ENCODE assay signal across 21 cellular contexts in genomic region chr11:114397349-114397982, GRCh38. TPM values are rescaled to one million over a fixed set of nuclear protein-coding genes. Genes with fewer than 3 reads are reported as not detected.
DNase-seq lines count a peak whose midpoint lies in the region; ATAC-seq, FAIRE-seq and TF ChIP-seq lines count a peak whose summit lies in the region.
"Had no signal": no experiment of that assay in that cellular context is flagged by ENCODE, and none has a peak within 500 bp of the region (broad histone marks: within the 10 kb centered on the region; RNA-seq: fewer than 3 reads in every experiment).

No MANE protein-coding gene starts in this region.

- TF ChIP-seq POLR2A in HepG2 (IDR thresholded peaks at IDR 0.05; ENCODE audit: insufficient read depth in 1 of 2, low read depth in 2 of 2, low read length in 2 of 2) (no peak), right lobe of liver (IDR thresholded peaks at IDR 0.05) (no peak)

- H3K27ac ChIP-seq in HepG2 (ENCODE audit: extremely low read length, insufficient read depth, low read length) (no peak overlapping the region), right lobe of liver (no peak overlapping the region)
- H3K27ac ChIP-seq: ascending aorta, gastrocnemius medialis, HL-60, RWPE1 had no signal

- TF ChIP-seq CTCF in HepG2 (CRISPR knock-in tag; IDR thresholded peaks at IDR 0.05) (no peak), right lobe of liver (IDR thresholded peaks at IDR 0.05) (no peak)

- 73% methylated on average over 2 of the region's 2 CpGs for WGBS in HepG2 (ENCODE audit: low lambda C conversion rate)
- 96% methylated on average over 2 of the region's 2 CpGs for WGBS in right lobe of liver (ENCODE audit: insufficient coverage, low coverage, low lambda C conversion rate, missing lambda C conversion rate)

- H3K36me3 ChIP-seq in HepG2 (replicated peaks in 1 of 2; ENCODE audit: control insufficient read depth in 1 of 2, insufficient read depth in 2 of 2, low read length in 2 of 2) (no peaks in the 10 kb centered on the region), right lobe of liver (no peaks in the 10 kb centered on the region)
- H3K36me3 ChIP-seq: ascending aorta, gastrocnemius medialis had no signal

- H3K4me3 ChIP-seq in HepG2 (replicated peaks in 1 of 3; ENCODE audit: insufficient read depth in 1 of 3, low read depth in 2 of 3, low read length in 3 of 3) (no peak overlapping the region), right lobe of liver (no peak overlapping the region)
- H3K4me3 ChIP-seq: ascending aorta, gastrocnemius medialis had no signal

- intact Hi-C loops in HepG2 (cut with micrococcal nuclease; ENCODE audit: unreplicated experiment): no loop called here
- intact Hi-C loops in right lobe of liver (cut with DNase I): no loop called here

- in situ Hi-C loops in HepG2 (cut with HindIII; ENCODE audit: extremely low pct_ligation_motif_present, low pct_unique_long_range_greater_than_20kb): no loop called here
- in situ Hi-C loops in SK-MEL-5 (cut with HindIII; ENCODE audit: low pct_unique_long_range_greater_than_20kb, low sequenced_read_pairs): no loop called here

- peaks cover 34% of the 10 kb centered on the region for H3K79me2 ChIP-seq in HepG2 (ENCODE audit: insufficient read depth, low read length)

- POLR2A ChIA-PET in HepG2 (lab: Yijun Ruan, JAX): no interaction called here

- no peak for TF ChIP-seq RAD21 in HepG2 (CRISPR knock-in tag; IDR thresholded peaks at IDR 0.05)

- H3K9me3 ChIP-seq in HepG2 (ENCODE audit: low read length) (no peaks in the 10 kb centered on the region), right lobe of liver (no peaks in the 10 kb centered on the region)
- H3K9me3 ChIP-seq: ascending aorta, gastrocnemius medialis had no signal

- H3K4me1 ChIP-seq in HepG2 (ENCODE audit: insufficient read depth, low read length) (peaks cover 38% of the 10 kb centered on the region), right lobe of liver (peaks cover 0 to 34% (median 6%) of the 10 kb centered on the region in 4 donors)

- DNase-seq in HepG2 (ENCODE audit: low spot score) (no peak), right lobe of liver (no peak), SK-MEL-5 (ENCODE audit: low read depth, low spot score) (peak; percentile 83), left kidney (ENCODE audit: low read depth, low spot score) (peak; percentile 17), NCI-H1105 (lab: John Stamatoyannopoulos, UW) (no peak), activated gamma-delta T cell (lab: John Stamatoyannopoulos, UW) (no peak), ureter (ENCODE audit: low spot score) (no peak), RPMI8226 (no peak)
- DNase-seq: activated CD4-positive, alpha-beta T cell treated with anti-CD3 and anti-CD28 coated beads for 48 hours; activated gamma-delta T cell treated with Interleukin-2 at 50 U/mL for 16 hours; gastrocnemius medialis; H7; left cardiac atrium; NCI-H1048; NCI-H2107; NCI-H526 treated with DMSO at 0.1 percent for 48 hours; stimulated activated CD4-positive, alpha-beta T cell treated with anti-CD3 and anti-CD28 coated beads, Interleukin-12 subunit alpha, Interleukin-12 subunit beta, amount 100 ng/mL, for 4 hours had no signal

- no peak overlapping the region for H3K9ac ChIP-seq in HepG2 (ENCODE audit: insufficient read depth, low read depth, low read length)

- CTCF ChIA-PET in HepG2 (lab: Yijun Ruan, JAX; ENCODE audit: low intra/inter-chr PET ratio, low total read pairs): no interaction called here

- H3K4me2 ChIP-seq in HepG2 (ENCODE audit: low read depth, low read length): no peak overlapping the region

- TF ChIP-seq EP300 in HepG2 (IDR thresholded peaks at IDR 0.05; ENCODE audit: low read depth in 2 of 2, low read length in 2 of 2) (no peak), HepG2 (CRISPR knock-in tag; IDR thresholded peaks at IDR 0.05; ENCODE audit: borderline replicate concordance) (no peak)

- FAIRE-seq in HepG2 (lab: Jason Lieb, UNC): no peak
- FAIRE-seq: TTC549 had no signal

- H3K27me3 ChIP-seq in HepG2 (ENCODE audit: control insufficient read depth in 1 of 2, insufficient read depth in 2 of 2, low read length in 2 of 2) (peaks cover 0 to 3% of the 10 kb centered on the region in 2 experiments; a peak in 1 of 5 replicates), right lobe of liver (no peaks in the 10 kb centered on the region)
- H3K27me3 ChIP-seq: ascending aorta, gastrocnemius medialis had no signal

- ATAC-seq in HepG2 (no peak), right lobe of liver (no peak)
- ATAC-seq: gastrocnemius medialis, left cardiac atrium had no signal

- no TSS peak for BruUV-seq in HepG2 (replicated peaks; lab: Mats Ljungman, UMichigan)

- no peak overlapping the region for H2AFZ ChIP-seq in HepG2 (ENCODE audit: low read length)

- H4K20me1 ChIP-seq in HepG2 (ENCODE audit: insufficient read depth, low read length): no peaks in the 10 kb centered on the region

RNA-seq across cellular contexts. Expression of gene C11orf71, which starts 2.8 kb away (rescaled TPM):
- total RNA-seq in HepG2 (2016; rRNA removed; fragmentation: Illumina TruSeq; extraction: Trizol) (7.1 and 9.4 TPM in 2 replicates), right lobe of liver (10 to 100 TPM in 3 of 6 experiments, 1 to 10 TPM in 3; 4.9 to 13.4 (median 8.6) TPM), ureter (10.7 TPM)
- 7.4 and 8.2 TPM in 2 replicates for total RNA-seq in HepG2 (2016; cell fraction: cytosol; rRNA removed; fragmentation: Illumina TruSeq; extraction: Trizol; ENCODE audit: low read depth)
- total RNA-seq in HepG2 (2016; cell fraction: insoluble cytoplasmic fraction; rRNA removed; fragmentation: Illumina TruSeq; extraction: Trizol): 8.0 and 8.3 TPM in 2 replicates
- total RNA-seq in HepG2 (2016; cell fraction: membrane; rRNA removed; fragmentation: Illumina TruSeq; extraction: Trizol): 11.7 and 12.3 TPM in 2 replicates
- total RNA-seq in HepG2 (2016; cell fraction: nucleus; rRNA removed; fragmentation: Illumina TruSeq; extraction: Trizol): 8.5 and 9.0 TPM in 2 replicates
- polyA plus RNA-seq in HepG2 (2011; rRNA removed): 7.8 and 9.4 TPM in 2 replicates
- 7.8 and 8.4 TPM in 2 replicates for polyA plus RNA-seq in HepG2 (2011; cell fraction: cytosol; rRNA removed)
- 7.5 and 8.0 TPM in 2 replicates for polyA plus RNA-seq in HepG2 (2011; cell fraction: nucleus; rRNA removed)
- 5.8 and 8.7 TPM in 2 replicates for polyA plus RNA-seq in HepG2 (2012)
- polyA plus RNA-seq in HepG2 (2016; cell fraction: cytosol; fragmentation: Illumina TruSeq; extraction: Trizol; ENCODE audit: low read depth): 10.7 and 11.4 TPM in 2 replicates
- polyA plus RNA-seq in HepG2 (2016; cell fraction: insoluble cytoplasmic fraction; fragmentation: Illumina TruSeq; extraction: Trizol; ENCODE audit: low read depth): 9.7 and 10.3 TPM in 2 replicates
- polyA plus RNA-seq in HepG2 (2016; cell fraction: membrane; fragmentation: Illumina TruSeq; extraction: Trizol; ENCODE audit: low read depth): 12.3 and 13.4 TPM in 2 replicates
- 9.5 and 9.6 TPM in 2 replicates for polyA plus RNA-seq in HepG2 (2016; cell fraction: nucleus; fragmentation: Illumina TruSeq; extraction: Trizol; ENCODE audit: insufficient read depth, low read depth)
- polyA minus RNA-seq in HepG2 (2011; rRNA and poly(A)+ RNA removed; ENCODE audit: low replicate concordance): 7.3 and 8.6 TPM in 2 replicates
- polyA minus RNA-seq in HepG2 (2011; cell fraction: cytosol; rRNA and poly(A)+ RNA removed): 2.4 and 3.7 TPM in 2 replicates
- polyA minus RNA-seq in HepG2 (2011; cell fraction: nucleus; rRNA and poly(A)+ RNA removed): 14.7 and 15.8 TPM in 2 replicates
- 7.9 and 8.7 TPM in 2 replicates for total RNA-seq in SK-MEL-5 (2014; rRNA removed; shearing (Covaris generic))
- polyA plus RNA-seq in SK-MEL-5 (2015; cell fraction: cytosol; rRNA removed): 6.7 and 7.1 TPM in 2 replicates
- 16.7 and 25.2 TPM in 2 replicates for polyA plus RNA-seq in SK-MEL-5 (2015; cell fraction: nucleus; rRNA removed)

RNA-seq across cellular contexts. Expression of gene RBM7, which starts 3.0 kb away (rescaled TPM):
- total RNA-seq in HepG2 (2016; rRNA removed; fragmentation: Illumina TruSeq; extraction: Trizol) (30.5 and 52.6 TPM in 2 replicates), right lobe of liver (10 to 100 TPM; 10.5 to 27.3 (median 15.3) TPM), ureter (29.2 TPM)
- total RNA-seq in HepG2 (2016; cell fraction: cytosol; rRNA removed; fragmentation: Illumina TruSeq; extraction: Trizol; ENCODE audit: low read depth): 10.4 and 12.4 TPM in 2 replicates
- 30.6 and 50.0 TPM in 2 replicates for total RNA-seq in HepG2 (2016; cell fraction: insoluble cytoplasmic fraction; rRNA removed; fragmentation: Illumina TruSeq; extraction: Trizol)
- 29.5 and 33.1 TPM in 2 replicates for total RNA-seq in HepG2 (2016; cell fraction: membrane; rRNA removed; fragmentation: Illumina TruSeq; extraction: Trizol)
- total RNA-seq in HepG2 (2016; cell fraction: nucleus; rRNA removed; fragmentation: Illumina TruSeq; extraction: Trizol): 22.1 and 24.3 TPM in 2 replicates
- polyA plus RNA-seq in HepG2 (2011; rRNA removed): 32.2 and 32.3 TPM in 2 replicates
- 19.1 and 25.0 TPM in 2 replicates for polyA plus RNA-seq in HepG2 (2011; cell fraction: cytosol; rRNA removed)
- 6.3 and 9.4 TPM in 2 replicates for polyA plus RNA-seq in HepG2 (2011; cell fraction: nucleus; rRNA removed)
- polyA plus RNA-seq in HepG2 (2012): 34.5 and 46.3 TPM in 2 replicates
- polyA plus RNA-seq in HepG2 (2016; cell fraction: cytosol; fragmentation: Illumina TruSeq; extraction: Trizol; ENCODE audit: low read depth): 7.5 and 7.8 TPM in 2 replicates
- polyA plus RNA-seq in HepG2 (2016; cell fraction: insoluble cytoplasmic fraction; fragmentation: Illumina TruSeq; extraction: Trizol; ENCODE audit: low read depth): 50.2 and 59.9 TPM in 2 replicates
- 16.8 and 21.0 TPM in 2 replicates for polyA plus RNA-seq in HepG2 (2016; cell fraction: membrane; fragmentation: Illumina TruSeq; extraction: Trizol; ENCODE audit: low read depth)
- 19.2 and 19.9 TPM in 2 replicates for polyA plus RNA-seq in HepG2 (2016; cell fraction: nucleus; fragmentation: Illumina TruSeq; extraction: Trizol; ENCODE audit: insufficient read depth, low read depth)
- 30.6 and 47.3 TPM in 2 replicates for polyA minus RNA-seq in HepG2 (2011; rRNA and poly(A)+ RNA removed; ENCODE audit: low replicate concordance)
- polyA minus RNA-seq in HepG2 (2011; cell fraction: cytosol; rRNA and poly(A)+ RNA removed): 44.6 and 63.7 TPM in 2 replicates
- 42.2 and 63.9 TPM in 2 replicates for polyA minus RNA-seq in HepG2 (2011; cell fraction: nucleus; rRNA and poly(A)+ RNA removed)
- total RNA-seq in SK-MEL-5 (2014; rRNA removed; shearing (Covaris generic)): 23.8 and 29.0 TPM in 2 replicates
- polyA plus RNA-seq in SK-MEL-5 (2015; cell fraction: cytosol; rRNA removed): 14.2 TPM in 2 replicates
- 8.3 and 14.5 TPM in 2 replicates for polyA plus RNA-seq in SK-MEL-5 (2015; cell fraction: nucleus; rRNA removed)

RNA-seq across cellular contexts. Expression of gene REXO2, which starts 41.8 kb away (rescaled TPM):
- total RNA-seq in HepG2 (2016; rRNA removed; fragmentation: Illumina TruSeq; extraction: Trizol): 104 and 111 TPM in 2 replicates
- total RNA-seq in HepG2 (2016; cell fraction: cytosol; rRNA removed; fragmentation: Illumina TruSeq; extraction: Trizol; ENCODE audit: low read depth): 32.0 and 35.0 TPM in 2 replicates
- total RNA-seq in HepG2 (2016; cell fraction: insoluble cytoplasmic fraction; rRNA removed; fragmentation: Illumina TruSeq; extraction: Trizol): 102 and 115 TPM in 2 replicates
- total RNA-seq in HepG2 (2016; cell fraction: membrane; rRNA removed; fragmentation: Illumina TruSeq; extraction: Trizol): 54.9 and 60.7 TPM in 2 replicates
- total RNA-seq in HepG2 (2016; cell fraction: nucleus; rRNA removed; fragmentation: Illumina TruSeq; extraction: Trizol): 62.8 and 72.9 TPM in 2 replicates
- 79.6 and 95.6 TPM in 2 replicates for polyA plus RNA-seq in HepG2 (2011; rRNA removed)
- 69.5 and 84.2 TPM in 2 replicates for polyA plus RNA-seq in HepG2 (2011; cell fraction: cytosol; rRNA removed)
- 66.3 and 74.0 TPM in 2 replicates for polyA plus RNA-seq in HepG2 (2011; cell fraction: nucleus; rRNA removed)
- polyA plus RNA-seq in HepG2 (2012): 58.5 TPM in 2 replicates
- 25.3 and 31.4 TPM in 2 replicates for polyA plus RNA-seq in HepG2 (2016; cell fraction: cytosol; fragmentation: Illumina TruSeq; extraction: Trizol; ENCODE audit: low read depth)
- 99.0 and 102 TPM in 2 replicates for polyA plus RNA-seq in HepG2 (2016; cell fraction: insoluble cytoplasmic fraction; fragmentation: Illumina TruSeq; extraction: Trizol; ENCODE audit: low read depth)
- polyA plus RNA-seq in HepG2 (2016; cell fraction: membrane; fragmentation: Illumina TruSeq; extraction: Trizol; ENCODE audit: low read depth): 35.5 and 45.8 TPM in 2 replicates
- 85.7 and 105 TPM in 2 replicates for polyA plus RNA-seq in HepG2 (2016; cell fraction: nucleus; fragmentation: Illumina TruSeq; extraction: Trizol; ENCODE audit: insufficient read depth, low read depth)
- polyA minus RNA-seq in HepG2 (2011; rRNA and poly(A)+ RNA removed; ENCODE audit: low replicate concordance): 14.5 and 18.7 TPM in 2 replicates
- polyA minus RNA-seq in HepG2 (2011; cell fraction: cytosol; rRNA and poly(A)+ RNA removed): 20.2 and 23.3 TPM in 2 replicates
- 63.9 and 66.8 TPM in 2 replicates for polyA minus RNA-seq in HepG2 (2011; cell fraction: nucleus; rRNA and poly(A)+ RNA removed)
- 10 to 100 TPM; 25.8 to 73.9 (median 37.0) TPM for total RNA-seq in right lobe of liver
- total RNA-seq in SK-MEL-5 (2014; rRNA removed; shearing (Covaris generic)): 108 and 118 TPM in 2 replicates
- polyA plus RNA-seq in SK-MEL-5 (2015; cell fraction: cytosol; rRNA removed): 79.0 and 104 TPM in 2 replicates
- 144 and 177 TPM in 2 replicates for polyA plus RNA-seq in SK-MEL-5 (2015; cell fraction: nucleus; rRNA removed)
- total RNA-seq in ureter: 80.3 TPM

Comparison
In these comparisons a context has a peak if more than half of its experiments do, and no peak if none do; other contexts are left out.
1. DNase-seq: peak in SK-MEL-5 (single experiment) and left kidney (single experiment); none in HepG2 (single experiment), right lobe of liver (0 of 3), NCI-H1105 (single experiment), activated gamma-delta T cell (single experiment), ureter (single experiment) and RPMI8226 (single experiment).